35 cellular contexts compared by ENCODE assay signal in genomic region chr6:160818934-160819333, GRCh38.
"Had no signal": no experiment of that assay in that cellular context is flagged by ENCODE, and none has a peak within 500 bp of the region (broad histone marks: within the 10 kb centered on the region; RNA-seq: fewer than 3 reads in every experiment).

No MANE protein-coding gene starts in this region.

- DNase-seq: Kasumi-1, MG63, MM.1S, MV-4-11, NCI-H1048, NCI-H1092, NCI-H1092 treated with DMSO at 0.1 percent for 48 hours, NCI-H1105, NCI-H1105 treated with DMSO at 0.1 percent for 48 hours, NCI-H1417, NCI-H1417 treated with DMSO at 0.1 percent for 48 hours, NCI-H1436, NCI-H1436 treated with DMSO at 0.1 percent for 48 hours, NCI-H146, NCI-H1694, NCI-H1694 treated with DMSO at 0.1 percent for 48 hours, NCI-H187, NCI-H187 treated with DMSO at 0.1 percent for 48 hours, NCI-H1930, NCI-H2029, NCI-H2029 treated with DMSO at 0.1 percent for 48 hours, NCI-H2081, NCI-H2081 treated with DMSO at 0.1 percent for 48 hours, NCI-H2107, NCI-H2171, NCI-H2171 treated with DMSO at 0.1 percent for 48 hours, NCI-H2227 treated with DMSO at 0.1 percent for 48 hours, NCI-H226, NCI-H345, NCI-H446, NCI-H446 treated with DMSO at 0.1 percent for 48 hours, NCI-H510A, NCI-H510A treated with DMSO at 0.1 percent for 48 hours, NCI-H524, NCI-H524 treated with DMSO at 0.1 percent for 48 hours had no signal

- H3K36me3 ChIP-seq: MG63 had no signal

- H3K4me3 ChIP-seq: MG63 had no signal

- H3K27me3 ChIP-seq: MG63 had no signal
